9 cellular contexts compared by ENCODE assay signal in the genomic region with DNA sequence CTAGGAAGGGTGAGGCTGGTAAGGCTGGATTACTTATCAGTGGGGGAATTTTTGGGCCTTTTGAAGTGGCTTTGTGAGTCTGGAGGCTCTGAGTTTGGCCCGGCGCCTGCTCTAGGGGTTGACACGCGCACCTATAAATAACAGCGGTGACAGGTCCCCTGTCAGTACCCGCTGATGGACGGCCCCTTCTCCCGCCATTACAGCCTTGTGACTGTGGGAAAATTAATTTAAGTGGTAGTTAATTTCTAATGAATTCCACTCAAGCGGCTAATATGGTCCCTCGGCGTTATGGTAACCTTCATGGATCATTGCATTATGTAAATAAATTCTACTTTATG. TPM values are rescaled to one million over a fixed set of nuclear protein-coding genes. Genes with fewer than 3 reads are reported as not detected.
DNase-seq lines count a peak whose midpoint lies in the region; ATAC-seq and TF ChIP-seq lines count a peak whose summit lies in the region.
"Had no signal": no experiment of that assay in that cellular context is flagged by ENCODE, and none has a peak within 500 bp of the region (broad histone marks: within the 10 kb centered on the region; RNA-seq: fewer than 3 reads in every experiment).

No MANE protein-coding gene starts in this region.

- POLR2A ChIA-PET in GM10248 (lab: Yijun Ruan, JAX), result no interaction called here
- POLR2A ChIA-PET in RWPE1 (lab: Yijun Ruan, JAX; ENCODE audit: low non-redundant PET), result no interaction called here

- CTCF ChIA-PET in GM10248 (lab: Yijun Ruan, JAX), result no interaction called here
- CTCF ChIA-PET in RWPE1 (lab: Yijun Ruan, JAX), result no interaction called here

- peak; percentile 86 for ATAC-seq in GM19452 (IDR thresholded peaks at IDR 0.05; ENCODE audit: unreplicated experiment)
- peak; percentile 72 for ATAC-seq in HG03103 (IDR thresholded peaks at IDR 0.05; ENCODE audit: low read depth, unreplicated experiment)

- no peak overlapping the region for H3K27ac ChIP-seq in RWPE1

- DNase-seq in GM10248 (ENCODE audit: extremely low spot score) (peak; percentile 69), astrocyte of the hippocampus (ENCODE audit: low read depth, low spot score) (peak; percentile 80), RWPE1 (ENCODE audit: low spot score) (no peak), mesenteric fat pad (ENCODE audit: low spot score) (no peak), DMS153 treated with DMSO at 0.1 percent for 48 hours (lab: John Stamatoyannopoulos, UW; ENCODE audit: unreplicated experiment) (no peak), medulla oblongata (ENCODE audit: extremely low spot score) (no peak)
- DNase-seq: foreskin fibroblast had no signal

- TF ChIP-seq CTCF in GM10248 (IDR thresholded peaks at IDR 0.05; ENCODE audit: control extremely low read depth, extremely low read depth, low read depth, missing control alignments) (no peak), RWPE1 (conservative IDR thresholded peaks at IDR 0.05; ENCODE audit: low read depth) (no peak)

RNA-seq across cellular contexts. Expression of gene MRPL36, which starts 16.5 kb away (rescaled TPM):
- total RNA-seq in mesenteric fat pad, result 50.4 TPM

RNA-seq across cellular contexts. Expression of gene NDUFS6, which starts 18.0 kb away (rescaled TPM):
- 26.4 TPM for total RNA-seq in mesenteric fat pad

Comparison
In these comparisons a context has a peak if more than half of its experiments do, and no peak if none do; other contexts are left out.
1. DNase-seq: peak in GM10248 (single experiment) and astrocyte of the hippocampus (single experiment); none in RWPE1 (single experiment), mesenteric fat pad (single experiment), DMS153 treated with DMSO at 0.1 percent for 48 hours (single experiment) and medulla oblongata (single experiment).